ENCODE assay signal across 28 cellular contexts in the genomic region with DNA sequence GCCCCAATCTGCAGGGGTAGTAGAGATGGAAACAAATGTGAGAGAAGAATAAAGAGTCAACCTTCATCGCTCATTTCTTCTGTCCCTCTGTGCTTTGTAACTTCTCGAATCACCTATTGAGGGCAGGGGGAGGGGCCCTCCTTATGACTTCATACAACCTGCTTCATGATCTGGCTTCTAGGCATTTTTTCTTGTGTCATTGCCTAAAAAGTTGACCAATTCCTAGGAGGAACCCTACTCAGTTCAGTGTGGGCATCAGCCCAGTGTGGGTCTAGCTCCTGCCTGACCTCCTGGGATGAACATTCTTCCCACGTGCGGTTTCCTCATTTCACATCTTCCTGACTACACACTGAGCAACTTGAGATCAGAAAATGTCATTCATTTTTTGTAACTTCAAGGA. TPM values are rescaled to one million over a fixed set of nuclear protein-coding genes. Genes with fewer than 3 reads are reported as not detected.
A peak's percentile ranks its signal among the peaks of the same experiment; 100 is the strongest.
DNase-seq lines count a peak whose midpoint lies in the region; ATAC-seq and TF ChIP-seq lines count a peak whose summit lies in the region.
"Had no signal": no experiment of that assay in that cellular context is flagged by ENCODE, and none has a peak within 500 bp of the region (broad histone marks: within the 10 kb centered on the region; RNA-seq: fewer than 3 reads in every experiment).

No MANE protein-coding gene starts in this region.

- no peaks in the 10 kb centered on the region for H3K36me3 ChIP-seq in IMR-90 (ENCODE audit: control insufficient read depth, insufficient read depth, low read length)
- H3K36me3 ChIP-seq: colonic mucosa, WERI-Rb-1 had no signal

- H4K5ac ChIP-seq in IMR-90 (ENCODE audit: low read depth, low read length), result peak overlapping the region; percentile 39; the same call in 1 of the 2 replicates

- H4K91ac ChIP-seq in IMR-90 (ENCODE audit: insufficient read depth, low read depth, low read length), result peak overlapping the region; percentile 59

- H3K23ac ChIP-seq in IMR-90 (ENCODE audit: low read depth, low read length), result 0 out of 2 replicates have a peak overlapping the region, but pooled peaks have one; percentile 24

- no peaks in the 10 kb centered on the region for H4K20me1 ChIP-seq in IMR-90 (ENCODE audit: insufficient read depth, low read length)

- H3K4ac ChIP-seq in IMR-90 (ENCODE audit: low read depth, low read length), result peak overlapping the region; percentile 58

- POLR2A ChIA-PET in IMR-90 (lab: Charles Lee; ENCODE audit: unreplicated experiment), result no interaction called here

- no CpG with 5 or more reads among the region's 4 CpGs for WGBS in IMR-90 (ENCODE audit: extremely low coverage in 2 of 2, insufficient read length in 1 of 2), 2 experiments

- DNase-seq in CD1c-positive myeloid dendritic cell (ENCODE audit: extremely low spot score) (peak; percentile 33), IMR-90 (peak; percentile 72), osteocyte (ENCODE audit: extremely low spot score, unreplicated experiment) (peak; percentile 19), CD14-positive monocyte (ENCODE audit: low spot score) (no peak), NCI-H2196 (lab: John Stamatoyannopoulos, UW; ENCODE audit: unreplicated experiment) (no peak)
- DNase-seq: activated CD8-positive, alpha-beta T cell treated with anti-CD3 and anti-CD28 coated beads, Interleukin-2, amount 10 ng/mL, durations not matched to agents 7 days and 5 days; activated T-cell treated with anti-CD3 and anti-CD28 coated beads, Interleukin-2, amount 50 U/mL, for 4 hours; body of pancreas; colonic mucosa; foreskin fibroblast; GM23248; kidney glomerular epithelial cell; mesendoderm; NCI-H1436 treated with DMSO at 0.1 percent for 48 hours; NCI-H2171; PC-9; stimulated activated CD4-positive, alpha-beta T cell treated with anti-CD3 and anti-CD28 coated beads, Interleukin-15, amount 100 ng/mL, for 24 hours; stimulated activated naive CD4-positive, alpha-beta T cell treated with Interleukin-2 at 50 U/mL for 16 hours; T-helper 2 cell; WERI-Rb-1 had no signal

- in situ Hi-C loops in IMR-90 (cut with MboI; ENCODE audit: low sequenced_read_pairs), result loop anchor here (25.0 kb wide), 1 partner anchor 579 kb away; no protein-coding TSS in a partner anchor

- peak overlapping the region; percentile 34 for H2AFZ ChIP-seq in IMR-90 (replicated peaks; ENCODE audit: low read length, poor library complexity)
- H2AFZ ChIP-seq: GM23248, PC-9 had no signal

- TF ChIP-seq CTCF in IMR-90 (conservative IDR thresholded peaks at IDR 0.05; ENCODE audit: low read depth, low read length) (no peak), osteocyte (IDR thresholded peaks at IDR 0.05) (no peak), CD14-positive monocyte (IDR thresholded peaks at IDR 0.05) (no peak)

- H4K8ac ChIP-seq in IMR-90 (ENCODE audit: low read depth in 2 of 2, low read length in 2 of 2), result peak overlapping the region in 1 of 2 experiments; percentile 17; a peak in 2 of 4 replicates

- peak overlapping the region; percentile 69 for H3K18ac ChIP-seq in IMR-90 (ENCODE audit: low read depth, low read length)

- H3K56ac ChIP-seq in IMR-90 (ENCODE audit: extremely low read depth, insufficient read depth, low read length), result peak overlapping the region; percentile 21; the same call in 1 of the 2 replicates

- peak overlapping the region; percentile 68; the same call in 1 of the 2 replicates for H2BK20ac ChIP-seq in IMR-90 (ENCODE audit: low read depth, low read length)

- peaks cover 19% of the 10 kb centered on the region for H3K9me1 ChIP-seq in IMR-90 (ENCODE audit: insufficient read depth, low read length)

- H3K27ac Mint-ChIP-seq in dendritic cell treated with granulocyte-macrophage colony-stimulating factor and Interleukin-4, amounts not matched to agents 40 ng/mL and 50 ng/mL, for 4 days, result peak overlapping the region; percentile 21
- H3K27ac Mint-ChIP-seq in osteocyte (ENCODE audit: unreplicated experiment) (no peak overlapping the region), CD14-positive monocyte (no peak overlapping the region)
- H3K27ac Mint-ChIP-seq: activated CD8-positive, alpha-beta T cell treated with anti-CD3 and anti-CD28 coated beads, Interleukin-2, amount 10 ng/mL, durations not matched to agents 7 days and 5 days; nephron; type B pancreatic cell had no signal

- H3K4me3 ChIP-seq in IMR-90 (ENCODE audit: insufficient read depth, low read depth, low read length), result no peak overlapping the region
- H3K4me3 ChIP-seq: body of pancreas, colonic mucosa, GM23248, PC-9 had no signal

- CTCF ChIA-PET in IMR-90 (lab: Yijun Ruan, JAX), result interaction anchor here (0.7 kb wide), 1 partner anchor 72 kb away, joined by 3 read pairs; no protein-coding TSS in a partner anchor

- H3K79me1 ChIP-seq in IMR-90 (ENCODE audit: low read depth in 1 of 2, low read length in 2 of 2), result no peaks in the 10 kb centered on the region; a peak in 1 of 4 replicates

- dilution Hi-C loops in IMR-90 (cut with HindIII; ENCODE audit: low sequenced_read_pairs, unreplicated experiment), result no loop called here

- H3K4me1 Mint-ChIP-seq in dendritic cell treated with granulocyte-macrophage colony-stimulating factor and Interleukin-4, amounts not matched to agents 40 ng/mL and 50 ng/mL, for 4 days (ENCODE audit: low read depth), result peaks cover 33% of the 10 kb centered on the region
- H3K4me1 Mint-ChIP-seq in osteocyte (ENCODE audit: unreplicated experiment), result peaks cover 24% of the 10 kb centered on the region
- peaks cover 37% of the 10 kb centered on the region for H3K4me1 Mint-ChIP-seq in CD14-positive monocyte

- TF ChIP-seq POLR2A in IMR-90 (IDR thresholded peaks at IDR 0.05; ENCODE audit: low read depth, low read length) (0 out of 2 replicates have a peak, but pooled peaks have one; percentile 32), GM18505 (IDR thresholded peaks at IDR 0.05; ENCODE audit: borderline replicate concordance, extremely low read depth, insufficient read depth, insufficient read length) (no peak)

- no peak for TF ChIP-seq RAD21 in IMR-90 (IDR thresholded peaks at IDR 0.05; ENCODE audit: low read length)

- no peaks in the 10 kb centered on the region for H3K9me3 Mint-ChIP-seq in dendritic cell treated with granulocyte-macrophage colony-stimulating factor and Interleukin-4, amounts not matched to agents 40 ng/mL and 50 ng/mL, for 4 days
- H3K9me3 Mint-ChIP-seq in osteocyte (ENCODE audit: unreplicated experiment) (no peaks in the 10 kb centered on the region), CD14-positive monocyte (peaks cover 0 to 2% (median 0%) of the 10 kb centered on the region in 7 donors)
- H3K9me3 Mint-ChIP-seq: activated naive CD4-positive, alpha-beta T cell treated with anti-CD3 and anti-CD28 coated beads, Interleukin-2, amount 50 U/mL, for 72 hours; activated T-cell treated with anti-CD3 and anti-CD28 coated beads, Interleukin-2, amount 50 U/mL, for 4 hours; nephron had no signal

- H3K4me1 ChIP-seq in IMR-90 (ENCODE audit: control insufficient read depth, insufficient read depth, low read length), result peaks cover 17% of the 10 kb centered on the region
- H3K4me1 ChIP-seq: colonic mucosa had no signal

- H3K27ac ChIP-seq in IMR-90 (ENCODE audit: insufficient read depth, low read length), result peak overlapping the region; percentile 59; the same call in 1 of the 2 replicates
- H3K27ac ChIP-seq: body of pancreas, colonic mucosa, GM23248, PC-9, WERI-Rb-1 had no signal

- H2BK15ac ChIP-seq in IMR-90 (ENCODE audit: low read depth, low read length), result peak overlapping the region; percentile 50; the same call in 1 of the 3 replicates

- ATAC-seq in IMR-90 (ENCODE audit: low read depth) (no peak), GM18505 (IDR thresholded peaks at IDR 0.05; ENCODE audit: unreplicated experiment) (no peak), HG03108 (IDR thresholded peaks at IDR 0.05; ENCODE audit: unreplicated experiment) (no peak)
- ATAC-seq: activated CD8-positive, alpha-beta T cell treated with anti-CD3 and anti-CD28 coated beads, Interleukin-2, amount 10 ng/mL, durations not matched to agents 7 days and 5 days; activated naive CD4-positive, alpha-beta T cell treated with anti-CD3 and anti-CD28 coated beads, Interleukin-2, amount 50 U/mL, for 72 hours; activated T-cell treated with anti-CD3 and anti-CD28 coated beads, Interleukin-2, amount 50 U/mL, for 4 hours; body of pancreas; HepG2 had no signal

- BruUV-seq in IMR-90 (replicated peaks; lab: Mats Ljungman, UMichigan), result no TSS peak

- intact Hi-C loops in IMR-90 (cut with micrococcal nuclease), result loop anchor here (10.0 kb wide), 1 partner anchor 591 kb away; no protein-coding TSS in a partner anchor
- intact Hi-C loops in dendritic cell treated with granulocyte-macrophage colony-stimulating factor and Interleukin-4, amounts not matched to agents 40 ng/mL and 50 ng/mL, for 4 days (cut with micrococcal nuclease), result no loop called here
- intact Hi-C loops in CD14-positive monocyte (cut with micrococcal nuclease), result loop anchor here (5.0 kb wide), 1 partner anchor 44 kb away; a partner anchor contains a TSS

- H3K27me3 Mint-ChIP-seq in dendritic cell treated with granulocyte-macrophage colony-stimulating factor and Interleukin-4, amounts not matched to agents 40 ng/mL and 50 ng/mL, for 4 days, result no peaks in the 10 kb centered on the region
- no peaks in the 10 kb centered on the region for H3K27me3 Mint-ChIP-seq in osteocyte (ENCODE audit: unreplicated experiment)
- peaks cover 0 to 2% (median 0%) of the 10 kb centered on the region in 3 donors for H3K27me3 Mint-ChIP-seq in CD14-positive monocyte (ENCODE audit: low read depth in 3 of 3)
- H3K27me3 Mint-ChIP-seq: B cell, type B pancreatic cell had no signal

- no peaks in the 10 kb centered on the region for H3K9me3 ChIP-seq in IMR-90 (ENCODE audit: control insufficient read depth, insufficient read depth, low read length)
- H3K9me3 ChIP-seq: body of pancreas, colonic mucosa had no signal

- peak overlapping the region; percentile 43; the same call in 1 of the 2 replicates for H3K14ac ChIP-seq in IMR-90 (replicated peaks; ENCODE audit: low read depth, low read length)

- peak overlapping the region; percentile 36; the same call in 1 of the 2 replicates for H3K4me2 ChIP-seq in IMR-90 (ENCODE audit: low read depth, low read length)
- H3K4me2 ChIP-seq: PC-9 had no signal

- peak overlapping the region; percentile 58 for H2AK9ac ChIP-seq in IMR-90 (replicated peaks; ENCODE audit: low read depth, low read length, poor library complexity)

- no peaks in the 10 kb centered on the region for H3K36me3 Mint-ChIP-seq in dendritic cell treated with granulocyte-macrophage colony-stimulating factor and Interleukin-4, amounts not matched to agents 40 ng/mL and 50 ng/mL, for 4 days (ENCODE audit: low read depth)
- no peaks in the 10 kb centered on the region for H3K36me3 Mint-ChIP-seq in osteocyte (ENCODE audit: unreplicated experiment)
- H3K36me3 Mint-ChIP-seq in CD14-positive monocyte, result no peaks in the 10 kb centered on the region
- H3K36me3 Mint-ChIP-seq: activated naive CD4-positive, alpha-beta T cell treated with anti-CD3 and anti-CD28 coated beads, Interleukin-2, amount 50 U/mL, for 72 hours; type B pancreatic cell had no signal

- peak overlapping the region; percentile 27 for H2AK5ac ChIP-seq in IMR-90 (ENCODE audit: low read depth, low read length)

- H3K4me3 Mint-ChIP-seq in dendritic cell treated with granulocyte-macrophage colony-stimulating factor and Interleukin-4, amounts not matched to agents 40 ng/mL and 50 ng/mL, for 4 days, result no peak overlapping the region
- H3K4me3 Mint-ChIP-seq in osteocyte (ENCODE audit: unreplicated experiment) (no peak overlapping the region), CD14-positive monocyte (no peak overlapping the region)
- H3K4me3 Mint-ChIP-seq: activated CD8-positive, alpha-beta T cell treated with anti-CD3 and anti-CD28 coated beads, Interleukin-2, amount 10 ng/mL, durations not matched to agents 7 days and 5 days; activated T-cell treated with anti-CD3 and anti-CD28 coated beads, Interleukin-2, amount 50 U/mL, for 4 hours; B cell; nephron; type B pancreatic cell had no signal

- H2BK5ac ChIP-seq in IMR-90 (ENCODE audit: low read depth, low read length, poor library complexity, severe bottlenecking), result peak overlapping the region; percentile 90

- H3K27me3 ChIP-seq in IMR-90 (ENCODE audit: control insufficient read depth, insufficient read depth, low read length), result no peaks in the 10 kb centered on the region
- H3K27me3 ChIP-seq: body of pancreas, colonic mucosa had no signal

- no peak overlapping the region for H3K9ac ChIP-seq in IMR-90 (ENCODE audit: low read depth, low read length)
- H3K9ac ChIP-seq: GM23248 had no signal

- H2BK120ac ChIP-seq in IMR-90 (ENCODE audit: low read depth, low read length), result peak overlapping the region; percentile 11; the same call in 1 of the 2 replicates

RNA-seq across cellular contexts. Expression of a gene that starts 46.3 kb away (rescaled TPM):
- 71.9 and 94.5 TPM in 2 replicates for total RNA-seq in IMR-90 (2012; rRNA removed)
- 22.4 and 25.6 TPM in 2 replicates for polyA plus RNA-seq in IMR-90 (2012; rRNA removed)
- polyA plus RNA-seq in IMR-90 (2012; cell fraction: cytosol; rRNA removed), result 3.7 and 7.5 TPM in 2 replicates
- 5.5 and 24.0 TPM in 2 replicates for polyA plus RNA-seq in IMR-90 (2012; cell fraction: nucleus; rRNA removed; ENCODE audit: low replicate concordance)
- 71.0 and 74.2 TPM in 2 replicates for total RNA-seq in osteocyte
- 10 to 100 TPM; 55.2 to 60.5 TPM for polyA plus RNA-seq in CD14-positive monocyte

Comparison
In these comparisons a context has a peak if more than half of its experiments do, and no peak if none do; other contexts are left out.
1. DNase-seq: peak in CD1c-positive myeloid dendritic cell (single experiment), IMR-90 (single experiment) and osteocyte (single experiment); none in CD14-positive monocyte (single experiment) and NCI-H2196 (single experiment).